Comparison of ENCODE assay signal across 8 cellular contexts in the genomic region with DNA sequence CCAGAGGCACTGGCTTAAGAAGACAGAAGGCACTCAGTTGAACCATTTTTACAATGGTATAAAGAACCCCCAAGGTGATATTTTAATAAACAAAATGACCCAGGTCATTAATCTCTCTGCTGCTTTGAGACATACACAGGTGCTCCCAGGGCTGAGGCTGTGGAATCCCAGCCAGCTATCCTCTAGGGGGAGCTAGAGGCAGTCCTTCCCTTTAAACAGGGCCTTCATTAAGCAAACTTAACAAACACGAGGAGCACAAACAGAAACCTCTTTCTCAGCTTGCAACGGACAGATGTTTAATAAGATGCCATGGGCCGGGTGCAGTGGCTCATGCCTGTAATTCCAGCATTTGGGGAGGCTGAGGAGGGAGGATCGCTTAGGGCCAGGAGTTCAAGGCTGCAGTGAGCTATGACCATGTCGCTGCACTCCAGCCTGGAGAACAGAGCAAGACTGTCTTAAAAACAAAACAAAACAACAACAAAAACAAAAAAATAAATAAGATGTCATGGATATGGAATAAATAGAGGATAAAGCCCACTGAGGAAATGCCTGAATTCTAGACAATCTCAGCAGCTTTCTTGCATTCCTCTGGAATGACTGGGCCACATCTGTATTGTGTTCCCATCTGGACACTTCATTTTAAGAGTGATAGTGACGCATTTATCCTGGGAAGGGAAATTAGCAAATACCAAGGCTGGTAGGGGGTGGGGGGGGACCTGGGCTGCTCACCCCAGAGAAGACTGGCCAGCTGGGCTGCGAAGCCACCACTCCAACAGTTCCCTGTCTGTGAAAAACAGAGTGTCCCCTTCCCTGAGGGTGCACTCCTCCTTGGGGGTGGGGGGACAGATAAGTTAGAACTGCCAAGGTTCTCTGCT.
A peak's percentile ranks its signal among the peaks of the same experiment; 100 is the strongest.
DNase-seq lines count a peak whose midpoint lies in the region; ATAC-seq and TF ChIP-seq lines count a peak whose summit lies in the region.

No MANE protein-coding gene starts in this region.

- peak; percentile 59 for TF ChIP-seq CTCF in WTC11 (IDR thresholded peaks at IDR 0.05)
- TF ChIP-seq CTCF in testis (IDR thresholded peaks at IDR 0.05) = peak; percentile 25 to 44 (median 26)

- ATAC-seq in WTC11 (peak; percentile 88), HG02884 (IDR thresholded peaks at IDR 0.05; ENCODE audit: unreplicated experiment) (no peak)

- intact Hi-C loops in testis (cut with DNase I; ENCODE audit: low total_unique reads) = no loop called here

- no peaks in the 10 kb centered on the region for H3K9me3 Mint-ChIP-seq in WTC11

- in situ Hi-C loops in HAP-1 (cut with MboI; ENCODE audit: low sequenced_read_pairs) = no loop called here

- H3K4me3 ChIP-seq in HAP-1 (no peak overlapping the region), testis (no peak overlapping the region)

- H3K36me3 ChIP-seq in HAP-1 (replicated peaks) (no peaks in the 10 kb centered on the region), testis (ENCODE audit: low read depth, missing control alignments) (no peaks in the 10 kb centered on the region)

- H3K27me3 ChIP-seq in HAP-1 (ENCODE audit: low read depth) (no peaks in the 10 kb centered on the region), testis (no peaks in the 10 kb centered on the region)

- POLR2A ChIA-PET in WTC11 (lab: Charles Lee) = interaction anchor here (0.6 kb wide), 1 partner anchor 9 kb away, joined by 3 read pairs; no protein-coding TSS in a partner anchor

- H3K9me3 ChIP-seq in HAP-1 = no peaks in the 10 kb centered on the region
- H3K9me3 ChIP-seq in testis = no peaks in the 10 kb centered on the region

- TF ChIP-seq POLR2A in testis (IDR thresholded peaks at IDR 0.05) = no peak

- H3K4me1 ChIP-seq in HAP-1 = peaks cover 4% of the 10 kb centered on the region
- H3K4me1 ChIP-seq in testis = no peaks in the 10 kb centered on the region

- H3K27ac ChIP-seq in testis = no peak overlapping the region

- H3K36me3 Mint-ChIP-seq in WTC11 = no peaks in the 10 kb centered on the region

- H3K27ac Mint-ChIP-seq in WTC11 = peak overlapping the region; percentile 80

- no peak overlapping the region for H3K4me3 Mint-ChIP-seq in WTC11

- 65 to 68% methylated on average over 7 of the region's 7 CpGs for WGBS in testis, 2 donors

- CTCF ChIA-PET in WTC11 (lab: Charles Lee) = interaction anchor here (0.6 to 1.7 kb wide), 37 partner anchors 9 to 361 kb away, joined by 3 to 12 read pairs (median 4); a partner anchor contains a TSS

- no peaks in the 10 kb centered on the region for H3K27me3 Mint-ChIP-seq in WTC11 (ENCODE audit: low read depth)

- peaks cover 5% of the 10 kb centered on the region for H3K4me1 Mint-ChIP-seq in WTC11

- peak; percentile 48 for DNase-seq in Ammon's horn (ENCODE audit: low spot score)
- DNase-seq in HAP-1 (ENCODE audit: low spot score in 2 of 2) = peak; percentile 28 to 74
- DNase-seq in NCI-H345 treated with DMSO at 0.1 percent for 48 hours (lab: John Stamatoyannopoulos, UW; ENCODE audit: unreplicated experiment) = peak; percentile 57
- DNase-seq in WTC11 (ENCODE audit: low spot score) = peak; percentile 74
- peak; percentile 82 for DNase-seq in dermis blood vessel endothelial cell
- DNase-seq in lung microvascular endothelial cell (ENCODE audit: low read depth in 2 of 2) = peak; percentile 65 to 85
- DNase-seq in testis = peak; percentile 71

TF ChIP-seq in WTC11, 78 proteins besides CTCF, POLR2A, EP300 and RAD21:
- no peak for TF ChIP-seq ZNF423 (CRISPR knock-in tag; IDR thresholded peaks at IDR 0.05)
- TF ChIP-seq ATF1 (CRISPR knock-in tag; IDR thresholded peaks at IDR 0.05) = no peak
- TF ChIP-seq RELA (CRISPR knock-in tag; IDR thresholded peaks at IDR 0.05; ENCODE audit: borderline replicate concordance) = no peak
- no peak for TF ChIP-seq ZNF232 (CRISPR knock-in tag; IDR thresholded peaks at IDR 0.05)
- TF ChIP-seq, protein P1, sequence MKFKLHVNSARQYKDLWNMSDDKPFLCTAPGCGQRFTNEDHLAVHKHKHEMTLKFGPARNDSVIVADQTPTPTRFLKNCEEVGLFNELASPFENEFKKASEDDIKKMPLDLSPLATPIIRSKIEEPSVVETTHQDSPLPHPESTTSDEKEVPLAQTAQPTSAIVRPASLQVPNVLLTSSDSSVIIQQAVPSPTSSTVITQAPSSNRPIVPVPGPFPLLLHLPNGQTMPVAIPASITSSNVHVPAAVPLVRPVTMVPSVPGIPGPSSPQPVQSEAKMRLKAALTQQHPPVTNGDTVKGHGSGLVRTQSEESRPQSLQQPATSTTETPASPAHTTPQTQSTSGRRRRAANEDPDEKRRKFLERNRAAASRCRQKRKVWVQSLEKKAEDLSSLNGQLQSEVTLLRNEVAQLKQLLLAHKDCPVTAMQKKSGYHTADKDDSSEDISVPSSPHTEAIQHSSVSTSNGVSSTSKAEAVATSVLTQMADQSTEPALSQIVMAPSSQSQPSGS (CRISPR knock-in tag; IDR thresholded peaks at IDR 0.05; ENCODE audit: borderline replicate concordance, low read depth) = no peak
- no peak for TF ChIP-seq NFE2L1 (CRISPR knock-in tag; IDR thresholded peaks at IDR 0.05)
- TF ChIP-seq, protein P2, sequence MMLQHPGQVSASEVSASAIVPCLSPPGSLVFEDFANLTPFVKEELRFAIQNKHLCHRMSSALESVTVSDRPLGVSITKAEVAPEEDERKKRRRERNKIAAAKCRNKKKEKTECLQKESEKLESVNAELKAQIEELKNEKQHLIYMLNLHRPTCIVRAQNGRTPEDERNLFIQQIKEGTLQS (CRISPR knock-in tag; conservative IDR thresholded peaks at IDR 0.05) = no peak
- no peak for TF ChIP-seq IRF2 (CRISPR knock-in tag; IDR thresholded peaks at IDR 0.05; ENCODE audit: borderline replicate concordance, low read depth)
- TF ChIP-seq MXD4 (CRISPR knock-in tag; IDR thresholded peaks at IDR 0.05; ENCODE audit: borderline replicate concordance) = no peak
- TF ChIP-seq ZNF671 (CRISPR knock-in tag; IDR thresholded peaks at IDR 0.05) = no peak
- TF ChIP-seq, protein P3, sequence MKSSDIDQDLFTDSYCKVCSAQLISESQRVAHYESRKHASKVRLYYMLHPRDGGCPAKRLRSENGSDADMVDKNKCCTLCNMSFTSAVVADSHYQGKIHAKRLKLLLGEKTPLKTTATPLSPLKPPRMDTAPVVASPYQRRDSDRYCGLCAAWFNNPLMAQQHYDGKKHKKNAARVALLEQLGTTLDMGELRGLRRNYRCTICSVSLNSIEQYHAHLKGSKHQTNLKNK (CRISPR knock-in tag; IDR thresholded peaks at IDR 0.05) = no peak
- TF ChIP-seq, protein P4, sequence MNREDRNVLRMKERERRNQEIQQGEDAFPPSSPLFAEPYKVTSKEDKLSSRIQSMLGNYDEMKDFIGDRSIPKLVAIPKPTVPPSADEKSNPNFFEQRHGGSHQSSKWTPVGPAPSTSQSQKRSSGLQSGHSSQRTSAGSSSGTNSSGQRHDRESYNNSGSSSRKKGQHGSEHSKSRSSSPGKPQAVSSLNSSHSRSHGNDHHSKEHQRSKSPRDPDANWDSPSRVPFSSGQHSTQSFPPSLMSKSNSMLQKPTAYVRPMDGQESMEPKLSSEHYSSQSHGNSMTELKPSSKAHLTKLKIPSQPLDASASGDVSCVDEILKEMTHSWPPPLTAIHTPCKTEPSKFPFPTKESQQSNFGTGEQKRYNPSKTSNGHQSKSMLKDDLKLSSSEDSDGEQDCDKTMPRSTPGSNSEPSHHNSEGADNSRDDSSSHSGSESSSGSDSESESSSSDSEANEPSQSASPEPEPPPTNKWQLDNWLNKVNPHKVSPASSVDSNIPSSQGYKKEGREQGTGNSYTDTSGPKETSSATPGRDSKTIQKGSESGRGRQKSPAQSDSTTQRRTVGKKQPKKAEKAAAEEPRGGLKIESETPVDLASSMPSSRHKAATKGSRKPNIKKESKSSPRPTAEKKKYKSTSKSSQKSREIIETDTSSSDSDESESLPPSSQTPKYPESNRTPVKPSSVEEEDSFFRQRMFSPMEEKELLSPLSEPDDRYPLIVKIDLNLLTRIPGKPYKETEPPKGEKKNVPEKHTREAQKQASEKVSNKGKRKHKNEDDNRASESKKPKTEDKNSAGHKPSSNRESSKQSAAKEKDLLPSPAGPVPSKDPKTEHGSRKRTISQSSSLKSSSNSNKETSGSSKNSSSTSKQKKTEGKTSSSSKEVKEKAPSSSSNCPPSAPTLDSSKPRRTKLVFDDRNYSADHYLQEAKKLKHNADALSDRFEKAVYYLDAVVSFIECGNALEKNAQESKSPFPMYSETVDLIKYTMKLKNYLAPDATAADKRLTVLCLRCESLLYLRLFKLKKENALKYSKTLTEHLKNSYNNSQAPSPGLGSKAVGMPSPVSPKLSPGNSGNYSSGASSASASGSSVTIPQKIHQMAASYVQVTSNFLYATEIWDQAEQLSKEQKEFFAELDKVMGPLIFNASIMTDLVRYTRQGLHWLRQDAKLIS (CRISPR knock-in tag; IDR thresholded peaks at IDR 0.05; ENCODE audit: borderline replicate concordance) = no peak
- TF ChIP-seq ZNF317 (CRISPR knock-in tag; IDR thresholded peaks at IDR 0.05; ENCODE audit: borderline replicate concordance, low read depth) = no peak
- no peak for TF ChIP-seq ZBTB21 (CRISPR knock-in tag; IDR thresholded peaks at IDR 0.05; ENCODE audit: borderline replicate concordance)
- TF ChIP-seq, protein P5, sequence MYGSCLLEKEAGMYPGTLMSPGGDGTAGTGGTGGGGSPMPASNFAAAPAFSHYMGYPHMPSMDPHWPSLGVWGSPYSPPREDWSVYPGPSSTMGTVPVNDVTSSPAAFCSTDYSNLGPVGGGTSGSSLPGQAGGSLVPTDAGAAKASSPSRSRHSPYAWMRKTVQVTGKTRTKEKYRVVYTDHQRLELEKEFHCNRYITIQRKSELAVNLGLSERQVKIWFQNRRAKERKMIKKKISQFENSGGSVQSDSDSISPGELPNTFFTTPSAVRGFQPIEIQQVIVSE (CRISPR knock-in tag; IDR thresholded peaks at IDR 0.05; ENCODE audit: borderline replicate concordance) = no peak
- no peak for TF ChIP-seq TEAD4 (CRISPR knock-in tag; IDR thresholded peaks at IDR 0.05)
